1 cellular context compared by ENCODE assay signal in the genomic region with DNA sequence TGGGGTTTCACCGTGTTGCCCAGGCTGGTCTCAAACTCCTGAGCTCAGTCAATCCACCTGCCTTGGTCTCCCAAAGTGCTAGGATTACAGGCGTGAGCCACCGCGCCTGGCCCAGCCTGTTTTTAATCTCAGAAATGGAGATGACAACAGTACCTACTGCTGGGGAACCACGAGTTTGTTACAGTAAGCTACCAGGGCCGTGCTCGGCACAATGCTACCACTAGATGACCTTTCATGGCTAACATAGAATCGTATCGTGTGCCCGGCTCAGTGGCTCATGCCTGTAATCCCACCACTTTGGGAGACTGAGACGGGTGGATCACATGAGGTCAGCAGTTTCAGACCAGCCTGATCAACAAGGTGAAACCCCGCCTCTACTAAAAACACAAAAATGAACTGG.
TF ChIP-seq lines count a peak whose summit lies in the region.

No MANE protein-coding gene starts in this region.

TF ChIP-seq in GM23338, 12 proteins besides CTCF, POLR2A, EP300 and RAD21 (continued from another document):
- TF ChIP-seq CREB1 (CRISPR knock-in tag; IDR thresholded peaks at IDR 0.05; ENCODE audit: low read depth): no peak
- TF ChIP-seq ZNF114 (CRISPR knock-in tag; IDR thresholded peaks at IDR 0.05): no peak
